Comparison of ENCODE assay signal across 21 cellular contexts in the genomic region with DNA sequence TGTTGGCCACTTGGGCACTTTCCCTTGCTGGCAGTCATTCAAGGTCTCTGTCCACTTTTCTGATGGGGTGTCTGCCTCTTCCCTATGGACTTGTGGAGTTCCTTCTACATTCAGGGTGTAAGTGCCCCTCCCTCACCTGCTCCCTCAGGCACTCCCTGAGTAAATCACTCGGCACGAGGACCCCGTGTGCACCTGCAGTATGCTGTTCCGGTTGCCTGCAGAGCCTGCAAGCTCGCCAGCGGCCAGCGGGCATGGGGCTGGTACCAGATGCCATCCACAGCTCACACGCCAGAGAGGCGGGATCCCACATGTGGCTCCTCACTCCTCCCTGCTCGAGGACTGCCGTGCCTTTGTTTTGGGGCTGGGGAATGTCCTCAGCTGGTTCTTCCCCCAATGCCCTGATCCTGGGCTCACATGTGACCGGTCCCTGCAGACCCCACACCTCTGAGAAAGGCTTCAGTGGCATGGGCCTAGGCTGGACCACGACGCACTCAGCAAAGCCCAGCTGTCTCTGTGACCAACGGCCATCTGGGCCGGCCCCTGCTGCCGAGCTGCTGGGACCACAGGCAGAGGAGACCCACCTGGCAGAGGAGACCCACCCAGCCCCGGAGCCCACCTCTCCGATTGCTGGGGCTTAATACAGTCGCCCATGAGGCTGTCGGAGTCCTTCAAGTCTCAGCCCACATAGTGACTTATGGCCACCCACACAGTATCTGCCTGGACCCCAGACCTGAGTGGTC. TPM values are rescaled to one million over a fixed set of nuclear protein-coding genes. Genes with fewer than 3 reads are reported as not detected.
DNase-seq lines count a peak whose midpoint lies in the region; ATAC-seq and TF ChIP-seq lines count a peak whose summit lies in the region.
"Had no signal": no experiment of that assay in that cellular context is flagged by ENCODE, and none has a peak within 500 bp of the region (broad histone marks: within the 10 kb centered on the region; RNA-seq: fewer than 3 reads in every experiment).

No MANE protein-coding gene starts in this region.

- intact Hi-C loops in Right ventricle myocardium superior (cut with DNase I): no loop called here
- intact Hi-C loops in left ventricle myocardium inferior (cut with micrococcal nuclease): no loop called here

- no peak overlapping the region for H3K4me2 ChIP-seq in osteoblast (ENCODE audit: insufficient read depth, low read length)

- H3K27me3 ChIP-seq in left ventricle myocardium inferior (ENCODE audit: low read depth) (peaks cover 93% of the 10 kb centered on the region), osteoblast (ENCODE audit: insufficient read depth, low read length) (peaks cover 23% of the 10 kb centered on the region)

- no peaks in the 10 kb centered on the region for H3K9me3 ChIP-seq in left ventricle myocardium inferior (replicated peaks)
- H3K9me3 ChIP-seq in osteoblast (ENCODE audit: low read depth, low read length): no peaks in the 10 kb centered on the region
- H3K9me3 ChIP-seq: Caco-2, MG63 had no signal

- H3K27ac ChIP-seq in left ventricle myocardium inferior (replicated peaks): no peak overlapping the region
- no peak overlapping the region for H3K27ac ChIP-seq in osteoblast (ENCODE audit: low read depth, low read length)
- H3K27ac ChIP-seq: 22Rv1, C4-2B, SK-N-MC had no signal

- H3K4me3 ChIP-seq in left ventricle myocardium inferior (no peak overlapping the region), osteoblast (ENCODE audit: insufficient read depth, low read length) (no peak overlapping the region)
- H3K4me3 ChIP-seq: MG63, SK-N-MC had no signal

- peaks cover 8% of the 10 kb centered on the region for H3K4me1 ChIP-seq in left ventricle myocardium inferior
- no peaks in the 10 kb centered on the region for H3K4me1 ChIP-seq in osteoblast (ENCODE audit: insufficient read depth, low read length)
- H3K4me1 ChIP-seq: Caco-2 had no signal

- H3K36me3 ChIP-seq in left ventricle myocardium inferior: no peaks in the 10 kb centered on the region
- no peaks in the 10 kb centered on the region for H3K36me3 ChIP-seq in osteoblast (ENCODE audit: insufficient read depth, low read length)
- H3K36me3 ChIP-seq: MG63 had no signal

- H4K20me1 ChIP-seq in osteoblast (ENCODE audit: insufficient read depth, low read length): no peaks in the 10 kb centered on the region

- H2AFZ ChIP-seq in osteoblast (ENCODE audit: low read length): no peak overlapping the region

- TF ChIP-seq CTCF in left ventricle myocardium inferior (IDR thresholded peaks at IDR 0.05; ENCODE audit: borderline replicate concordance): no peak
- no peak for TF ChIP-seq CTCF in osteoblast (IDR thresholded peaks at IDR 0.05; ENCODE audit: extremely low read depth, low read depth, low read length)

- ATAC-seq in Right ventricle myocardium superior (ENCODE audit: poor library complexity) (no peak), GM19455 (IDR thresholded peaks at IDR 0.05; ENCODE audit: unreplicated experiment) (no peak)
- ATAC-seq: Panc1 had no signal

- DNase-seq in DMS 273 (lab: John Stamatoyannopoulos, UW; ENCODE audit: unreplicated experiment) (peak; percentile 36), DMS 273 treated with DMSO at 0.1 percent for 48 hours (lab: John Stamatoyannopoulos, UW) (no peak), Right ventricle myocardium superior (peak; percentile 19), left ventricle myocardium inferior (no peak), NCI-H345 treated with DMSO at 0.1 percent for 48 hours (lab: John Stamatoyannopoulos, UW; ENCODE audit: unreplicated experiment) (peak; percentile 58), osteoblast (ENCODE audit: insufficient read length, low spot score, missing footprints) (peak; percentile 78), hippocampal formation (lab: John Stamatoyannopoulos, UW) (no peak)
- DNase-seq: AML-193, Caco-2, Kasumi-1, MG63, NCI-H1048, NCI-H187, NCI-H2171 treated with DMSO at 0.1 percent for 48 hours, NCI-H510A treated with DMSO at 0.1 percent for 48 hours had no signal

- H3K79me2 ChIP-seq in osteoblast (ENCODE audit: insufficient read depth, low read length): no peaks in the 10 kb centered on the region

RNA-seq across cellular contexts. Expression of gene CLPTM1L, which starts 46.1 kb away (rescaled TPM):
- total RNA-seq in Right ventricle myocardium superior (30.4 TPM), left ventricle myocardium inferior (34.2 TPM), osteoblast (134 and 139 TPM in 2 replicates)

RNA-seq across cellular contexts. Expression of gene SLC6A3, which starts 54.2 kb away (rescaled TPM):
- total RNA-seq in Right ventricle myocardium superior: not detected
- total RNA-seq in left ventricle myocardium inferior: not detected
- total RNA-seq in osteoblast: not detected in 2 replicates
- total RNA-seq: Caco-2, H4 had no signal

Comparison
In these comparisons a context has a peak if more than half of its experiments do, and no peak if none do; other contexts are left out.
1. DNase-seq: peak in DMS 273 (single experiment), Right ventricle myocardium superior (single experiment), NCI-H345 treated with DMSO at 0.1 percent for 48 hours (single experiment) and osteoblast (single experiment); none in DMS 273 treated with DMSO at 0.1 percent for 48 hours (single experiment), left ventricle myocardium inferior (single experiment) and hippocampal formation (0 of 2).